In genomic region chr15:41838400-41838897, GRCh38 we compare ENCODE assay signal across 2 cellular contexts.
TF ChIP-seq lines count a peak whose summit lies in the region.

PLA2G4B (plus strand) TSS chr15:41838847; CDS start chr15:41838914, 67 bp downstream.

TF ChIP-seq in IMR-90, 13 proteins besides CTCF, POLR2A, EP300 and RAD21:
- TF ChIP-seq RCOR1 (IDR thresholded peaks at IDR 0.05; ENCODE audit: insufficient replicate concordance, low read length), result no peak
- TF ChIP-seq RFX5 (IDR thresholded peaks at IDR 0.05; ENCODE audit: low read depth, low read length), result no peak
- TF ChIP-seq NFE2L2 (IDR thresholded peaks at IDR 0.05; ENCODE audit: low read depth, low read length), result no peak
- TF ChIP-seq CEBPB (IDR thresholded peaks at IDR 0.05; ENCODE audit: low read depth, low read length), result no peak

TF ChIP-seq in neural cell, 6 proteins besides CTCF, POLR2A, EP300 and RAD21:
- TF ChIP-seq REST (IDR thresholded peaks at IDR 0.05; ENCODE audit: borderline replicate concordance) (no peak), TAF1 (IDR thresholded peaks at IDR 0.05; ENCODE audit: low read depth) (no peak), POLR2AphosphoS5 (IDR thresholded peaks at IDR 0.05) (no peak), MXI1 (conservative IDR thresholded peaks at IDR 0.05; ENCODE audit: poor library complexity, severe bottlenecking) (no peak), EZH2 (IDR thresholded peaks at IDR 0.05; ENCODE audit: borderline replicate concordance, insufficient read depth, low read length, poor library complexity, severe bottlenecking) (no peak), SMC3 (conservative IDR thresholded peaks at IDR 0.05; ENCODE audit: poor library complexity) (no peak)
